ENCODE assay signal across 8 cellular contexts in genomic region chr19:4304509-4305252, GRCh38. TPM values are rescaled to one million over a fixed set of nuclear protein-coding genes. Genes with fewer than 3 reads are reported as not detected.
A peak's percentile ranks its signal among the peaks of the same experiment; 100 is the strongest.
DNase-seq lines count a peak whose midpoint lies in the region; ATAC-seq lines count a peak whose summit lies in the region.

Gene FSD1, plus strand, starts transcription at chr19:4304598. Its CDS starts 149 bp downstream, at chr19:4304747.

- H3K27ac Mint-ChIP-seq in activated naive CD4-positive, alpha-beta T cell treated with anti-CD3 and anti-CD28 coated beads, Interleukin-2, amount 50 U/mL, for 24 hours: no peak within 1 kb of the TSS

- no peaks in the 10 kb centered on the region for H3K36me3 Mint-ChIP-seq in activated naive CD4-positive, alpha-beta T cell treated with anti-CD3 and anti-CD28 coated beads, Interleukin-2, amount 50 U/mL, for 24 hours

- peak within 1 kb of the TSS; percentile 54; the same call in 1 of the 2 replicates for H3K4me3 ChIP-seq in HUES48 (ENCODE audit: low read depth, low read length)
- peak within 1 kb of the TSS; percentile 40; the same call in 1 of the 2 replicates for H3K4me3 ChIP-seq in iPS-18c (ENCODE audit: insufficient read depth, low read depth, low read length)

- peaks cover 5% of the 10 kb centered on the region; the same call in 1 of the 2 replicates for H3K4me1 ChIP-seq in HUES48 (ENCODE audit: control insufficient read depth, insufficient read depth, low read length)

- intact Hi-C loops in posterior vena cava (cut with DNase I): no loop called here

- in situ Hi-C loops in SK-MEL-5 (cut with HindIII; ENCODE audit: low pct_unique_long_range_greater_than_20kb, low sequenced_read_pairs): no loop called here

- H3K4me3 Mint-ChIP-seq in activated naive CD4-positive, alpha-beta T cell treated with anti-CD3 and anti-CD28 coated beads, Interleukin-2, amount 50 U/mL, for 24 hours: peak within 1 kb of the TSS; percentile 80

- no peaks in the 10 kb centered on the region for H3K27me3 Mint-ChIP-seq in activated naive CD4-positive, alpha-beta T cell treated with anti-CD3 and anti-CD28 coated beads, Interleukin-2, amount 50 U/mL, for 24 hours

- H3K9me3 Mint-ChIP-seq in activated naive CD4-positive, alpha-beta T cell treated with anti-CD3 and anti-CD28 coated beads, Interleukin-2, amount 50 U/mL, for 24 hours: no peaks in the 10 kb centered on the region

- H3K9me3 ChIP-seq in HUES48 (ENCODE audit: control insufficient read depth, insufficient read depth, low read length) (no peaks in the 10 kb centered on the region), iPS-18c (ENCODE audit: control insufficient read depth, insufficient read depth, low read length) (no peaks in the 10 kb centered on the region)

- H3K36me3 ChIP-seq in HUES48 (ENCODE audit: control insufficient read depth, insufficient read depth, low read length): peaks cover 20% of the 10 kb centered on the region

- no peak for ATAC-seq in HG03342 (IDR thresholded peaks at IDR 0.05; ENCODE audit: unreplicated experiment)

- no peak within 1 kb of the TSS for H3K9ac ChIP-seq in HUES48 (ENCODE audit: low read depth, low read length)

- H3K27me3 ChIP-seq in HUES48 (ENCODE audit: control insufficient read depth, insufficient read depth, low read length): no peaks in the 10 kb centered on the region

- DNase-seq in COLO668 (lab: John Stamatoyannopoulos, UW; ENCODE audit: unreplicated experiment): peak; percentile 76
- peak; percentile 55 for DNase-seq in SK-MEL-5 (ENCODE audit: low read depth, low spot score)
- DNase-seq in stimulated activated CD4-positive, alpha-beta T cell treated with anti-CD3 and anti-CD28 coated beads, Interleukin-4, amount 100 ng/mL, for 48 hours (ENCODE audit: low read depth in 2 of 2): peak; percentile 71 to 77
- no peak for DNase-seq in posterior vena cava (ENCODE audit: low spot score)

- no peak within 1 kb of the TSS for H3K27ac ChIP-seq in HUES48 (ENCODE audit: low read depth, low read length)

- H3K4me1 Mint-ChIP-seq in activated naive CD4-positive, alpha-beta T cell treated with anti-CD3 and anti-CD28 coated beads, Interleukin-2, amount 50 U/mL, for 24 hours: peaks cover 30% of the 10 kb centered on the region

RNA-seq across cellular contexts. Expression of gene FSD1, which starts in this region (rescaled TPM):
- total RNA-seq in SK-MEL-5 (2014; rRNA removed; shearing (Covaris generic)): 2.7 and 2.8 TPM in 2 replicates
- 5.5 and 6.0 TPM in 2 replicates for polyA plus RNA-seq in SK-MEL-5 (2015; cell fraction: cytosol; rRNA removed)
- 10.6 and 16.4 TPM in 2 replicates for polyA plus RNA-seq in SK-MEL-5 (2015; cell fraction: nucleus; rRNA removed)
- not detected for total RNA-seq in posterior vena cava
